1 cellular context compared by ENCODE assay signal in genomic region chr13:28012896-28013295, GRCh38.
TF ChIP-seq lines count a peak whose summit lies in the region.

No MANE protein-coding gene starts in this region.

TF ChIP-seq in GM12878, 131 proteins besides CTCF, POLR2A, EP300 and RAD21 (continued from another document):
- TF ChIP-seq REST (IDR thresholded peaks at IDR 0.05; ENCODE audit: low read depth, low read length), result no peak
- TF ChIP-seq RAD51 (IDR thresholded peaks at IDR 0.05), result no peak
- no peak for TF ChIP-seq ZNF687 (IDR thresholded peaks at IDR 0.05)
- TF ChIP-seq TBL1XR1 (IDR thresholded peaks at IDR 0.05; ENCODE audit: low read depth, low read length), result no peak
- TF ChIP-seq TCF7 (IDR thresholded peaks at IDR 0.05; ENCODE audit: borderline replicate concordance), result no peak
- no peak for TF ChIP-seq NFYA (IDR thresholded peaks at IDR 0.05; ENCODE audit: borderline replicate concordance, low read depth, low read length)
- no peak for TF ChIP-seq ZNF592 (IDR thresholded peaks at IDR 0.05)
- no peak for TF ChIP-seq BCLAF1 (IDR thresholded peaks at IDR 0.05)
- no peak for TF ChIP-seq E2F4 (IDR thresholded peaks at IDR 0.05; ENCODE audit: low read depth, low read length)
- TF ChIP-seq IKZF1 (conservative IDR thresholded peaks at IDR 0.05), result peak; percentile 50
- TF ChIP-seq ATF7 (IDR thresholded peaks at IDR 0.05; ENCODE audit: low read depth), result peak; percentile 62
- TF ChIP-seq ZNF384 (IDR thresholded peaks at IDR 0.05; ENCODE audit: borderline replicate concordance, low read depth, low read length), result peak; percentile 64
